In genomic region chr1:168301664-168302320, GRCh38 we compare ENCODE assay signal across 13 cellular contexts. TPM values are rescaled to one million over a fixed set of nuclear protein-coding genes. Genes with fewer than 3 reads are reported as not detected.
DNase-seq lines count a peak whose midpoint lies in the region; ATAC-seq, FAIRE-seq and TF ChIP-seq lines count a peak whose summit lies in the region.
"Had no signal": no experiment of that assay in that cellular context is flagged by ENCODE, and none has a peak within 500 bp of the region (broad histone marks: within the 10 kb centered on the region; RNA-seq: fewer than 3 reads in every experiment).

No MANE protein-coding gene starts in this region.

- no peak for ATAC-seq in GM21529 (IDR thresholded peaks at IDR 0.05; ENCODE audit: unreplicated experiment)
- ATAC-seq: lower lobe of right lung had no signal

- DNase-seq in H54 (ENCODE audit: insufficient read length, low spot score) = peak; percentile 36
- peak; percentile 14 for DNase-seq in RKO (ENCODE audit: low spot score)
- peak; percentile 45 for DNase-seq in epithelial cell of proximal tubule (ENCODE audit: low read depth)
- peak; percentile 93 for DNase-seq in renal cortical epithelial cell (ENCODE audit: low read depth)
- no peak for DNase-seq in NCI-H1694 (lab: John Stamatoyannopoulos, UW)
- no peak for DNase-seq in COLO668 (lab: John Stamatoyannopoulos, UW; ENCODE audit: unreplicated experiment)
- no peak for DNase-seq in H7
- DNase-seq: activated CD4-positive, alpha-beta T cell treated with anti-CD3 and anti-CD28 coated beads for 48 hours; activated naive CD4-positive, alpha-beta T cell treated with Interleukin-2 at 50 U/mL for 16 hours; lower lobe of right lung; NCI-H2081 had no signal

- H3K4me3 ChIP-seq in epithelial cell of proximal tubule (ENCODE audit: low read depth, low read length) = no peak overlapping the region
- H3K4me3 ChIP-seq in H7 (ENCODE audit: insufficient read depth, low read depth, low read length) = no peak overlapping the region
- H3K4me3 ChIP-seq: lower lobe of right lung had no signal

- no peak for FAIRE-seq in H54 (lab: Jason Lieb, UNC)
- FAIRE-seq: endothelial cell of umbilical vein had no signal

- no peak for TF ChIP-seq POLR2A in H54 (IDR thresholded peaks at IDR 0.05; ENCODE audit: low read depth, low read length)

- no peak for TF ChIP-seq CTCF in epithelial cell of proximal tubule (conservative IDR thresholded peaks at IDR 0.05; ENCODE audit: low read depth, low read length)

- no peaks in the 10 kb centered on the region for H3K36me3 ChIP-seq in H7 (replicated peaks; ENCODE audit: control insufficient read depth, insufficient read depth, low read length)

- no peaks in the 10 kb centered on the region for H3K27me3 ChIP-seq in H7 (ENCODE audit: control insufficient read depth, insufficient read depth, low read length)

RNA-seq across cellular contexts. Expression of gene TBX19, which starts 21.1 kb away (rescaled TPM):
- total RNA-seq in epithelial cell of proximal tubule (0.29 and 1.3 TPM in 2 replicates), renal cortical epithelial cell (0.35 and 0.75 TPM in 2 replicates)
- 2.1 and 2.7 TPM in 2 replicates for total RNA-seq in H7 (2014; rRNA removed; shearing (Covaris generic))

Comparison
In these comparisons a context has a peak if more than half of its experiments do, and no peak if none do; other contexts are left out.
1. DNase-seq: peak in H54 (single experiment), RKO (single experiment), epithelial cell of proximal tubule (single experiment) and renal cortical epithelial cell (single experiment); none in NCI-H1694 (single experiment), COLO668 (single experiment) and H7 (single experiment).